Comparison of ENCODE assay signal across 6 cellular contexts in the genomic region with DNA sequence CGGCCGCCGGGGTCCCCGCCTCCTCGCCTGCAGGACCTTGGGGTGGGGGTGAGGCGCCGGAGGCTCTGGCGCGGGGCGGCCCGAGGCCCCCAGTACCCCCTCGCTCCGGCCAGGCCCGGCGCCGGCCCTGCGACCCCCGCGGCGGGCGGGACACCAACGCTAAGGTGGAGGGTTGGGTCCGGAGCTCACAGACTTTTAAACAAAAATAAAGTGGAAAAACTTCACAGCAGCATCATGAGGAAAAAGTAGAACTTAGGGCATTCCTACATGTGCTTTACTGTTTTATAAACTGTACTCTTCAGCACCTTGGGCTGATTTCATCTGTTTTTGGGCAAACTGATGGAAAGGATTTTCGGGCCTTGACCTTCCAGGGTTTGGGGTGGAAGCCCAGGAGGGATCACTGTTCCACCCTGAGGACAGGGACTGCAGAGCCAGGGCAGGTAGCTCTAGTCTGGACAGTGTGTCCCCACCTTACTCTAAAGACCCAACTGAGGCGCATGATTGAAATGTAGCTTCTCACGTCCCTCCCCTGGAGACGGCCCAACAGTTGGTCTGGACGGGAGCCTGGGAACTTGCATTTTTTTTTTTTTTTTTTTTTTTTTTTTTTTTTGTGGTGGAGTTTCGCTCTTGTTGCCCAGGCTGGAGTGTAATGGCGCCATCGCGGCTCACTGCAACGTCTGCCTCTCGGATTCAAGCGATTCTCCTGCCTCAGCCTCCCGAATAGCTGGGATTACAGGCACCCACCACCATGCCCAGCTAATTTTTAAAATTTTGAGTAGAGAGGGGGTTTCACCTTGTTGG. TPM values are rescaled to one million over a fixed set of nuclear protein-coding genes. Genes with fewer than 3 reads are reported as not detected.
DNase-seq lines count a peak whose midpoint lies in the region; ATAC-seq, FAIRE-seq and TF ChIP-seq lines count a peak whose summit lies in the region.

No MANE protein-coding gene starts in this region.

- peaks cover 34% of the 10 kb centered on the region for H3K4me1 Mint-ChIP-seq in T-helper 2 cell treated with Interferon-gamma antibody and Interleukin-4, amounts not matched to agents 5 μg/mL and 100 μg/mL, for 36 hours (ENCODE audit: low read depth)
- peaks cover 34 to 43% of the 10 kb centered on the region in 2 donors for H3K4me1 Mint-ChIP-seq in immature natural killer cell

- peaks cover 11% of the 10 kb centered on the region for H3K27me3 Mint-ChIP-seq in T-helper 2 cell treated with Interferon-gamma antibody and Interleukin-4, amounts not matched to agents 5 μg/mL and 100 μg/mL, for 36 hours (ENCODE audit: low read depth)
- H3K27me3 Mint-ChIP-seq in immature natural killer cell (ENCODE audit: low read depth in 3 of 3) = peaks cover 10 to 16% (median 14%) of the 10 kb centered on the region in 3 donors

- peak overlapping the region; percentile 97 for H3K4me3 Mint-ChIP-seq in T-helper 2 cell treated with Interferon-gamma antibody and Interleukin-4, amounts not matched to agents 5 μg/mL and 100 μg/mL, for 36 hours
- H3K4me3 Mint-ChIP-seq in immature natural killer cell = peak overlapping the region; percentile 81 to 93 (median 85)

- intact Hi-C loops in Right ventricle myocardium inferior (cut with DNase I) = loop anchor here (2.0 kb wide), 3 partner anchors 23 to 85 kb away; no protein-coding TSS in a partner anchor

- H3K9me3 Mint-ChIP-seq in T-helper 2 cell treated with Interferon-gamma antibody and Interleukin-4, amounts not matched to agents 5 μg/mL and 100 μg/mL, for 36 hours = no peaks in the 10 kb centered on the region
- H3K9me3 Mint-ChIP-seq in immature natural killer cell = peaks cover 0 to 2% (median 0%) of the 10 kb centered on the region in 6 donors

- no peaks in the 10 kb centered on the region for H3K27me3 ChIP-seq in cardiac muscle cell

- peak overlapping the region; percentile 92 for H3K4me3 ChIP-seq in cardiac muscle cell

- no peak for DNase-seq in cardiac muscle cell (ENCODE audit: low read depth in 1 of 2, low spot score in 1 of 2)
- no peak for DNase-seq in Right ventricle myocardium inferior (ENCODE audit: missing footprints)
- DNase-seq in T-helper 2 cell treated with Interferon-gamma antibody and Interleukin-4, amounts not matched to agents 5 μg/mL and 100 μg/mL, for 36 hours (ENCODE audit: low spot score) = no peak
- peak in 2 of 3 donors; percentile 20 to 28 for DNase-seq in immature natural killer cell
- no peak for DNase-seq in RCC 7860 (ENCODE audit: low spot score)
- DNase-seq in stimulated activated CD4-positive, alpha-beta T cell treated with anti-CD3 and anti-CD28 coated beads, Interleukin-4, amount 100 ng/mL, for 4 hours = no peak

- H3K36me3 ChIP-seq in cardiac muscle cell = peaks cover 2% of the 10 kb centered on the region

- no peak for TF ChIP-seq CTCF in cardiac muscle cell (IDR thresholded peaks at IDR 0.05; ENCODE audit: low read depth, low read length)

- no peaks in the 10 kb centered on the region for H3K9me3 ChIP-seq in cardiac muscle cell (ENCODE audit: low read depth)

- H3K4me1 ChIP-seq in cardiac muscle cell (ENCODE audit: low read depth) = peaks cover 8% of the 10 kb centered on the region

- peak overlapping the region; percentile 90 for H3K27ac Mint-ChIP-seq in T-helper 2 cell treated with Interferon-gamma antibody and Interleukin-4, amounts not matched to agents 5 μg/mL and 100 μg/mL, for 36 hours
- peak overlapping the region; percentile 82 to 97 (median 93) for H3K27ac Mint-ChIP-seq in immature natural killer cell

- peaks cover 24% of the 10 kb centered on the region for H3K36me3 Mint-ChIP-seq in T-helper 2 cell treated with Interferon-gamma antibody and Interleukin-4, amounts not matched to agents 5 μg/mL and 100 μg/mL, for 36 hours (ENCODE audit: low read depth)
- H3K36me3 Mint-ChIP-seq in immature natural killer cell = peaks cover 2 to 3% (median 3%) of the 10 kb centered on the region in 3 donors

- H3K27ac ChIP-seq in cardiac muscle cell = peak overlapping the region; percentile 87

- FAIRE-seq in RCC 7860 (lab: Jason Lieb, UNC) = no peak

- no peak for ATAC-seq in Right ventricle myocardium inferior

RNA-seq across cellular contexts. Expression of a gene that starts 0.7 kb away (rescaled TPM):
- total RNA-seq in cardiac muscle cell (69.4 and 77.3 TPM in 2 replicates), Right ventricle myocardium inferior (30.6 TPM)
- polyA plus RNA-seq in cardiac muscle cell (109 and 114 TPM in 2 replicates), immature natural killer cell (100 to 1,000 TPM in 1 of 3 donors, 10 to 100 TPM in 2; 67.1 to 104 (median 71.7) TPM)

RNA-seq across cellular contexts. Expression of a gene that starts 25.3 kb away (rescaled TPM):
- 60.6 and 71.3 TPM in 2 replicates for total RNA-seq in cardiac muscle cell
- polyA plus RNA-seq in cardiac muscle cell = 3.7 and 6.6 TPM in 2 replicates
- 138 TPM for total RNA-seq in Right ventricle myocardium inferior
- 10 to 100 TPM in 1 of 3 donors, 1 to 10 TPM in 2; 2.6 to 10.5 (median 5.8) TPM for polyA plus RNA-seq in immature natural killer cell

RNA-seq across cellular contexts. Expression of a gene that starts 37.5 kb away (rescaled TPM):
- 0.03 TPM in 1 of 2 replicates, not detected in the other for total RNA-seq in cardiac muscle cell
- 0.06 TPM in 1 of 2 replicates, not detected in the other for polyA plus RNA-seq in cardiac muscle cell
- total RNA-seq in Right ventricle myocardium inferior = 0.27 TPM
- 10 to 100 TPM in 1 of 3 donors, 1 to 10 TPM in 2; 2.6 to 22.5 (median 4.3) TPM for polyA plus RNA-seq in immature natural killer cell

RNA-seq across cellular contexts. Expression of a gene that starts 50.4 kb away (rescaled TPM):
- 17.9 and 34.9 TPM in 2 replicates for total RNA-seq in cardiac muscle cell
- 211 and 281 TPM in 2 replicates for polyA plus RNA-seq in cardiac muscle cell
- total RNA-seq in Right ventricle myocardium inferior = 132 TPM
- 100 to 1,000 TPM in 1 of 3 donors, 10 to 100 TPM in 2; 43.3 to 138 (median 91.7) TPM for polyA plus RNA-seq in immature natural killer cell

Comparison
In these comparisons a context has a peak if more than half of its experiments do, and no peak if none do; other contexts are left out.
1. DNase-seq: peak in immature natural killer cell (2 of 3); none in cardiac muscle cell (0 of 2), Right ventricle myocardium inferior (single experiment), T-helper 2 cell treated with Interferon-gamma antibody and Interleukin-4, amounts not matched to agents 5 μg/mL and 100 μg/mL, for 36 hours (single experiment), RCC 7860 (single experiment) and stimulated activated CD4-positive, alpha-beta T cell treated with anti-CD3 and anti-CD28 coated beads, Interleukin-4, amount 100 ng/mL, for 4 hours (0 of 2).